In the genomic region with DNA sequence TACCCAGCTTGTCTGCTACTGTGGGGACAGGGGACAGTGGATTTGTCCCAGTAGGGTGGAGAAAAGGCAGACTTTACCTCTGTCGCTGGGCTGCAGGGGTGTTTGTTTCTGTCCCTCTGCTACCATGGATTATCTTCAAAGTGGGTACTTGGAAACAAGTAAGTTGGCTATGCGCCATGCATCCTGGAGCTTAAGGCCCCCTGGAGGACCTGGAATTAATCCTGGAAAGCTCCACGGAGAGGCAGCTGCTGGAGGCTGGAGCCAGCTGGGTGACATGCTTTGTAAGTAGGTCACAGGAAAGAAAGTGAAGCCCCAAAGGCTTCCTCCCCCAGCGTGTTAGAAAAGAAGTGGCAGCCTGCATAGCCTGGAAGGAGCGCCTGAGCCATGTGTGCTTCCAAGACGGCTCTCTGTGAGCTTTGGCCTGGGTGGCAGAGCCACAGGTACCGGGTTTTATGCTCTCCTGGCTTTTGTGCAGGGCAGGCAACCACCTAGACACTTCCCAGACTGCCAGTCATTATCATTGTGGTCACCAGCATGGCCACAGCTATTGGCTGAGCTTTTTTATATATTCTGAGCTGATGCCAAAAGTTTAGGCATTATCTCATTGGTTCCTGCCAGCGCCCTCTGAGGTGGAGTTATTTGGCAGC, we compare ENCODE assay signal across 8 cellular contexts. TPM values are rescaled to one million over a fixed set of nuclear protein-coding genes. Genes with fewer than 3 reads are reported as not detected.
DNase-seq lines count a peak whose midpoint lies in the region; ATAC-seq, FAIRE-seq and TF ChIP-seq lines count a peak whose summit lies in the region.

No MANE protein-coding gene starts in this region.

- H3K36me3 Mint-ChIP-seq in activated naive CD4-positive, alpha-beta T cell treated with anti-CD3 and anti-CD28 coated beads, Interleukin-2, amount 10 ng/mL, durations not matched to agents 7 days and 5 days: no peaks in the 10 kb centered on the region

- no peaks in the 10 kb centered on the region for H3K9me1 ChIP-seq in K562 (ENCODE audit: control insufficient read depth, insufficient read depth, low read length)

- TF ChIP-seq POLR2A in K562 (conservative IDR thresholded peaks at IDR 0.05): no peak
- TF ChIP-seq POLR2A in uterus (IDR thresholded peaks at IDR 0.05): no peak

- no peak for FAIRE-seq in K562 (lab: Jason Lieb, UNC)

- DNase-seq in AG10803 (ENCODE audit: low read depth) (peak; percentile 58), NCI-H128 (lab: John Stamatoyannopoulos, UW; ENCODE audit: unreplicated experiment) (peak; percentile 44), K562 (ENCODE audit: extremely low read depth in 1 of 4, low spot score in 3 of 4) (peak in 1 of 4 experiments; percentile 17), left colon (peak in 1 of 2 donors; percentile 28), uterus (peak; percentile 69 to 70), inferior parietal cortex (ENCODE audit: extremely low spot score) (no peak)
- DNase-seq in stimulated activated CD4-positive, alpha-beta T cell treated with anti-CD3 and anti-CD28 coated beads, Interleukin-15, amount 100 ng/mL, for 24 hours: no peak
- DNase-seq in activated naive CD4-positive, alpha-beta T cell treated with anti-CD3 and anti-CD28 coated beads, Interleukin-2, amount 10 ng/mL, durations not matched to agents 7 days and 5 days: no peak

- no peak for TF ChIP-seq RAD21 in K562 (CRISPR knock-in tag; conservative IDR thresholded peaks at IDR 0.05 in 1 of 2, IDR thresholded peaks at IDR 0.05 in 1 of 2)

- BruUV-seq in K562 (replicated peaks; lab: Mats Ljungman, UMichigan): no TSS peak

- no peak for TF ChIP-seq EP300 in K562 (IDR thresholded peaks at IDR 0.05; ENCODE audit: low read length)

- H3K9me3 ChIP-seq in K562 (replicated peaks; ENCODE audit: control insufficient read depth, insufficient read depth, low read depth, low read length) (no peaks in the 10 kb centered on the region), uterus (no peaks in the 10 kb centered on the region)

- H3K4me1 Mint-ChIP-seq in activated naive CD4-positive, alpha-beta T cell treated with anti-CD3 and anti-CD28 coated beads, Interleukin-2, amount 10 ng/mL, durations not matched to agents 7 days and 5 days: peaks cover 7% of the 10 kb centered on the region

- in situ Hi-C loops in K562 (cut with MboI): no loop called here

- no peaks in the 10 kb centered on the region for H3K9me3 Mint-ChIP-seq in activated naive CD4-positive, alpha-beta T cell treated with anti-CD3 and anti-CD28 coated beads, Interleukin-2, amount 10 ng/mL, durations not matched to agents 7 days and 5 days

- no peak for TF ChIP-seq CTCF in AG10803 (conservative IDR thresholded peaks at IDR 0.05; ENCODE audit: low read length)
- TF ChIP-seq CTCF in K562 (IDR thresholded peaks at IDR 0.05 in 2 of 3, conservative IDR thresholded peaks at IDR 0.05 in 1 of 3; ENCODE audit: insufficient read depth in 2 of 3, low read depth in 1 of 3, low read length in 3 of 3): no peak
- no peak for TF ChIP-seq CTCF in uterus (IDR thresholded peaks at IDR 0.05)

- H4K20me1 ChIP-seq in K562 (replicated peaks; ENCODE audit: control insufficient read depth, insufficient read depth, low read length): no peaks in the 10 kb centered on the region

- WGBS in K562 (ENCODE audit: insufficient coverage, low coverage, missing lambda C conversion rate): 26% methylated on average over 4 of the region's 8 CpGs

- H3K79me2 ChIP-seq in K562 (ENCODE audit: control insufficient read depth, insufficient read depth, low read length): no peaks in the 10 kb centered on the region

- H3K27ac ChIP-seq in K562 (ENCODE audit: extremely low read depth, low read depth, low read length) (no peak overlapping the region), uterus (peak overlapping the region; percentile 63 to 80)

- H3K36me3 ChIP-seq in K562 (ENCODE audit: control insufficient read depth, insufficient read depth, low read length) (no peaks in the 10 kb centered on the region), uterus (no peaks in the 10 kb centered on the region)

- CTCF ChIA-PET in K562 (lab: Yijun Ruan, JAX; ENCODE audit: low intra/inter-chr PET ratio): no interaction called here
- CTCF ChIA-PET in activated naive CD4-positive, alpha-beta T cell treated with anti-CD3 and anti-CD28 coated beads, Interleukin-2, amount 10 ng/mL, durations not matched to agents 7 days and 5 days (lab: Charles Lee): no interaction called here

- H3K4me3 ChIP-seq in AG10803 (ENCODE audit: low read length) (no peak overlapping the region), K562 (no peak overlapping the region), uterus (no peak overlapping the region)

- H3K4me2 ChIP-seq in K562 (ENCODE audit: insufficient read depth, low read length): no peak overlapping the region

- ATAC-seq in K562 (peak; percentile 16; the same call in 1 of the 3 replicates), left colon (peak; percentile 20)

- H3K4me1 ChIP-seq in K562 (replicated peaks in 1 of 2; ENCODE audit: control insufficient read depth in 2 of 2, insufficient read depth in 2 of 2, low read length in 2 of 2) (peaks cover 1 to 3% of the 10 kb centered on the region in 2 experiments; a peak in 3 of 5 replicates), uterus (peaks cover 9 to 13% of the 10 kb centered on the region in 2 donors)

- POLR2A ChIA-PET in K562 (lab: Yijun Ruan, JAX): no interaction called here

- H3K27me3 ChIP-seq in K562 (ENCODE audit: control insufficient read depth in 2 of 2, insufficient read depth in 2 of 2, low read length in 2 of 2): no peaks in the 10 kb centered on the region
- no peaks in the 10 kb centered on the region for H3K27me3 ChIP-seq in uterus

- H3K27ac Mint-ChIP-seq in activated naive CD4-positive, alpha-beta T cell treated with anti-CD3 and anti-CD28 coated beads, Interleukin-2, amount 10 ng/mL, durations not matched to agents 7 days and 5 days: no peak overlapping the region

- intact Hi-C loops in K562 (cut with micrococcal nuclease) (no loop called here), left colon (cut with DNase I, micrococcal nuclease) (no loop called here), uterus (cut with DNase I; ENCODE audit: low total_unique reads) (no loop called here)

- no peaks in the 10 kb centered on the region for H3K27me3 Mint-ChIP-seq in activated naive CD4-positive, alpha-beta T cell treated with anti-CD3 and anti-CD28 coated beads, Interleukin-2, amount 10 ng/mL, durations not matched to agents 7 days and 5 days

- no peak overlapping the region for H3K4me3 Mint-ChIP-seq in activated naive CD4-positive, alpha-beta T cell treated with anti-CD3 and anti-CD28 coated beads, Interleukin-2, amount 10 ng/mL, durations not matched to agents 7 days and 5 days

- no peak overlapping the region for H3K9ac ChIP-seq in K562 (ENCODE audit: insufficient read depth in 1 of 2, low read depth in 2 of 2, low read length in 2 of 2)

- no peak overlapping the region for H2AFZ ChIP-seq in K562 (ENCODE audit: low read depth, low read length)

TF ChIP-seq in K562, 482 proteins besides CTCF, POLR2A, EP300 and RAD21 (continues in another document):
- TF ChIP-seq TEAD2 (tag; IDR thresholded peaks at IDR 0.05): no peak
- no peak for TF ChIP-seq ZNF24 (IDR thresholded peaks at IDR 0.05)
- TF ChIP-seq GATA2 (CRISPR knock-in tag; IDR thresholded peaks at IDR 0.05): no peak
- no peak for TF ChIP-seq NFYB (IDR thresholded peaks at IDR 0.05; ENCODE audit: extremely low read depth, insufficient read length)
- TF ChIP-seq, protein P1, sequence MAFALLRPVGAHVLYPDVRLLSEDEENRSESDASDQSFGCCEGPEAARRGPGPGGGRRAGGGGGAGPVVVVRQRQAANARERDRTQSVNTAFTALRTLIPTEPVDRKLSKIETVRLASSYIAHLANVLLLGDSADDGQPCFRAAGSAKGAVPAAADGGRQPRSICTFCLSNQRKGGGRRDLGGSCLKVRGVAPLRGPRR (CRISPR knock-in tag; IDR thresholded peaks at IDR 0.05): no peak

RNA-seq across cellular contexts. Expression of a gene that starts 9.5 kb away (rescaled TPM):
- total RNA-seq in K562 (2011; cell fraction: chromatin; rRNA removed; ENCODE audit: low replicate concordance): 2.7 and 4.9 TPM in 2 replicates
- 3.3 TPM in 2 replicates for total RNA-seq in K562 (2011; cell fraction: nucleolus; rRNA removed)
- 4.6 and 6.6 TPM in 2 replicates for total RNA-seq in K562 (2011; cell fraction: nucleoplasm; rRNA removed)
- 2.2 and 3.1 TPM in 2 replicates for total RNA-seq in K562 (2014; rRNA removed)
- 4.8 and 5.1 TPM in 2 replicates for total RNA-seq in K562 (2014; rRNA removed; fragmentation: Illumina TruSeq; extraction: Trizol)
- total RNA-seq in K562 (2015; rRNA removed; fragmentation: Illumina TruSeq; extraction: Trizol): 4.1 and 4.8 TPM in 2 replicates
- total RNA-seq in K562 (2021): 3.5 TPM in 2 replicates
- polyA plus RNA-seq in K562 (2011; rRNA removed): 1.6 and 2.8 TPM in 2 replicates
- polyA plus RNA-seq in K562 (2011; cell fraction: cytosol; rRNA removed): 0.86 and 1.3 TPM in 2 replicates
- 1.5 and 1.6 TPM in 2 replicates for polyA plus RNA-seq in K562 (2011; cell fraction: nucleus; rRNA removed)
- 2.2 and 2.5 TPM in 2 replicates for polyA plus RNA-seq in K562 (2012)
- polyA plus RNA-seq in K562 (2014; fragmentation: Illumina TruSeq; extraction: Trizol): 3.0 and 3.6 TPM in 2 replicates
- polyA plus RNA-seq in K562 (2014; fragmentation: Nextera tagmentation; extraction: Ambion mirVana): 1 to 10 TPM; 1.1 to 1.5 TPM
- polyA plus RNA-seq in K562 (2014; rRNA removed): 2.4 and 2.9 TPM in 2 replicates
- polyA minus RNA-seq in K562 (2011; rRNA and poly(A)+ RNA removed): 4.0 and 4.3 TPM in 2 replicates
- polyA minus RNA-seq in K562 (2011; cell fraction: cytosol; rRNA and poly(A)+ RNA removed): 1.6 and 1.9 TPM in 2 replicates
- polyA minus RNA-seq in K562 (2011; cell fraction: nucleus; rRNA and poly(A)+ RNA removed): 1.5 and 2.6 TPM in 2 replicates
- total RNA-seq in left colon: 1 to 10 TPM; 3.9 to 5.0 TPM
- 10 to 100 TPM; 20.0 to 83.1 (median 31.7) TPM for total RNA-seq in uterus

RNA-seq across cellular contexts. Expression of a gene that starts 47.6 kb away (rescaled TPM):
- total RNA-seq in K562 (2011; cell fraction: chromatin; rRNA removed; ENCODE audit: low replicate concordance): 14.4 and 53.8 TPM in 2 replicates
- 8.6 and 8.7 TPM in 2 replicates for total RNA-seq in K562 (2011; cell fraction: nucleolus; rRNA removed)
- 17.5 and 33.6 TPM in 2 replicates for total RNA-seq in K562 (2011; cell fraction: nucleoplasm; rRNA removed)
- total RNA-seq in K562 (2014; rRNA removed) (60.8 and 64.7 TPM in 2 replicates), K562 (2014; rRNA removed; fragmentation: Illumina TruSeq; extraction: Trizol) (100 and 105 TPM in 2 replicates), K562 (2015; rRNA removed; fragmentation: Illumina TruSeq; extraction: Trizol) (102 and 104 TPM in 2 replicates), K562 (2021) (103 and 107 TPM in 2 replicates), left colon (10 to 100 TPM; 35.4 to 41.9 TPM), uterus (10 to 100 TPM; 11.3 to 74.7 (median 46.2) TPM)
- polyA plus RNA-seq in K562 (2011; rRNA removed) (35.9 and 61.4 TPM in 2 replicates), K562 (2014; fragmentation: Illumina TruSeq; extraction: Trizol) (82.3 and 104 TPM in 2 replicates), K562 (2014; fragmentation: Nextera tagmentation; extraction: Ambion mirVana) (10 to 100 TPM; 34.6 to 53.4 TPM), K562 (2014; rRNA removed) (57.7 and 76.0 TPM in 2 replicates)
- 11.2 and 11.6 TPM in 2 replicates for polyA plus RNA-seq in K562 (2011; cell fraction: cytosol; rRNA removed)
- polyA plus RNA-seq in K562 (2011; cell fraction: nucleus; rRNA removed): 16.8 and 20.0 TPM in 2 replicates
- 34.8 and 97.5 TPM in 2 replicates for polyA plus RNA-seq in K562 (2012)
- polyA minus RNA-seq in K562 (2011; rRNA and poly(A)+ RNA removed): 65.6 and 75.7 TPM in 2 replicates
- 25.3 and 36.4 TPM in 2 replicates for polyA minus RNA-seq in K562 (2011; cell fraction: cytosol; rRNA and poly(A)+ RNA removed)
- polyA minus RNA-seq in K562 (2011; cell fraction: nucleus; rRNA and poly(A)+ RNA removed): 26.0 and 47.8 TPM in 2 replicates

Comparison
In these comparisons a context has a peak if more than half of its experiments do, and no peak if none do; other contexts are left out.
1. DNase-seq: peak in AG10803 (single experiment), NCI-H128 (single experiment) and uterus (2 of 2); none in stimulated activated CD4-positive, alpha-beta T cell treated with anti-CD3 and anti-CD28 coated beads, Interleukin-15, amount 100 ng/mL, for 24 hours (single experiment), activated naive CD4-positive, alpha-beta T cell treated with anti-CD3 and anti-CD28 coated beads, Interleukin-2, amount 10 ng/mL, durations not matched to agents 7 days and 5 days (single experiment) and inferior parietal cortex (single experiment).